In the genomic region with DNA sequence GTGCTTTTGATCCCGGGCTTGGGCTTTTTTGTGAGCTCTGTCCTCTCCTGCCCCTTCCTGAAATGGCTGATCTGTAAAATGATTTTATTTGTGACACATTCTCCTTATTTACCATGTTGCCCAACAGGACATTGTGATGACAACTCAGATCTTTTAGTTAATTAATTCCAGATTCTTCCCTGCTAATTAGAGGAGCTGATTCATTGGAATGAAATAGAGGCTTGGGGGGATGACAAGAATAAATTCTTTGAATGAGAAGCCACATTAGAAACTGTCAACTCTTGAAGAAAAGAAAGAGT, we compare ENCODE assay signal across 1 cellular context.
TF ChIP-seq lines count a peak whose summit lies in the region.

No MANE protein-coding gene starts in this region.

TF ChIP-seq in GM23338, 12 proteins besides CTCF, POLR2A, EP300 and RAD21 (continued from another document):
- TF ChIP-seq NANOG (IDR thresholded peaks at IDR 0.05; ENCODE audit: borderline replicate concordance): no peak
- no peak for TF ChIP-seq CREB1 (CRISPR knock-in tag; IDR thresholded peaks at IDR 0.05; ENCODE audit: low read depth)
- TF ChIP-seq ZNF114 (CRISPR knock-in tag; IDR thresholded peaks at IDR 0.05): no peak
- no peak for TF ChIP-seq ZNF331 (CRISPR knock-in tag; IDR thresholded peaks at IDR 0.05; ENCODE audit: low read depth)
- no peak for TF ChIP-seq POLR2AphosphoS5 (IDR thresholded peaks at IDR 0.05; ENCODE audit: low read depth)
- TF ChIP-seq, protein P1, sequence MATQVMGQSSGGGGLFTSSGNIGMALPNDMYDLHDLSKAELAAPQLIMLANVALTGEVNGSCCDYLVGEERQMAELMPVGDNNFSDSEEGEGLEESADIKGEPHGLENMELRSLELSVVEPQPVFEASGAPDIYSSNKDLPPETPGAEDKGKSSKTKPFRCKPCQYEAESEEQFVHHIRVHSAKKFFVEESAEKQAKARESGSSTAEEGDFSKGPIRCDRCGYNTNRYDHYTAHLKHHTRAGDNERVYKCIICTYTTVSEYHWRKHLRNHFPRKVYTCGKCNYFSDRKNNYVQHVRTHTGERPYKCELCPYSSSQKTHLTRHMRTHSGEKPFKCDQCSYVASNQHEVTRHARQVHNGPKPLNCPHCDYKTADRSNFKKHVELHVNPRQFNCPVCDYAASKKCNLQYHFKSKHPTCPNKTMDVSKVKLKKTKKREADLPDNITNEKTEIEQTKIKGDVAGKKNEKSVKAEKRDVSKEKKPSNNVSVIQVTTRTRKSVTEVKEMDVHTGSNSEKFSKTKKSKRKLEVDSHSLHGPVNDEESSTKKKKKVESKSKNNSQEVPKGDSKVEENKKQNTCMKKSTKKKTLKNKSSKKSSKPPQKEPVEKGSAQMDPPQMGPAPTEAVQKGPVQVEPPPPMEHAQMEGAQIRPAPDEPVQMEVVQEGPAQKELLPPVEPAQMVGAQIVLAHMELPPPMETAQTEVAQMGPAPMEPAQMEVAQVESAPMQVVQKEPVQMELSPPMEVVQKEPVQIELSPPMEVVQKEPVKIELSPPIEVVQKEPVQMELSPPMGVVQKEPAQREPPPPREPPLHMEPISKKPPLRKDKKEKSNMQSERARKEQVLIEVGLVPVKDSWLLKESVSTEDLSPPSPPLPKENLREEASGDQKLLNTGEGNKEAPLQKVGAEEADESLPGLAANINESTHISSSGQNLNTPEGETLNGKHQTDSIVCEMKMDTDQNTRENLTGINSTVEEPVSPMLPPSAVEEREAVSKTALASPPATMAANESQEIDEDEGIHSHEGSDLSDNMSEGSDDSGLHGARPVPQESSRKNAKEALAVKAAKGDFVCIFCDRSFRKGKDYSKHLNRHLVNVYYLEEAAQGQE (IDR thresholded peaks at IDR 0.05; ENCODE audit: unreplicated experiment): no peak
- TF ChIP-seq STAT1 (IDR thresholded peaks at IDR 0.05; ENCODE audit: unreplicated experiment): no peak
- TF ChIP-seq EZH2 (IDR thresholded peaks at IDR 0.05; ENCODE audit: low read depth, unreplicated experiment): no peak
- no peak for TF ChIP-seq EZH2phosphoT487 (IDR thresholded peaks at IDR 0.05; ENCODE audit: unreplicated experiment)
- no peak for TF ChIP-seq JUNB (IDR thresholded peaks at IDR 0.05; ENCODE audit: unreplicated experiment)
